ENCODE assay signal across 21 cellular contexts in genomic region chr12:117262749-117263148, GRCh38.
DNase-seq lines count a peak whose midpoint lies in the region; ATAC-seq, FAIRE-seq and TF ChIP-seq lines count a peak whose summit lies in the region.
"Had no signal": no experiment of that assay in that cellular context is flagged by ENCODE, and none has a peak within 500 bp of the region (broad histone marks: within the 10 kb centered on the region; RNA-seq: fewer than 3 reads in every experiment).

No MANE protein-coding gene starts in this region.

- H3F3A ChIP-seq in SK-N-SH (replicated peaks; ENCODE audit: insufficient read depth): no peaks in the 10 kb centered on the region

- no peaks in the 10 kb centered on the region for H3K9me3 Mint-ChIP-seq in type B pancreatic cell
- H3K9me3 Mint-ChIP-seq: CD8-positive, alpha-beta T cell had no signal

- TF ChIP-seq POLR2A in A549 (IDR thresholded peaks at IDR 0.05; ENCODE audit: low read length): no peak
- no peak for TF ChIP-seq POLR2A in K562 (conservative IDR thresholded peaks at IDR 0.05)

- intact Hi-C loops in K562 (cut with micrococcal nuclease): no loop called here

- H3K36me3 ChIP-seq in K562 (ENCODE audit: control insufficient read depth, insufficient read depth, low read length): no peaks in the 10 kb centered on the region
- no peaks in the 10 kb centered on the region for H3K36me3 ChIP-seq in SK-N-SH (replicated peaks in 1 of 2; ENCODE audit: control insufficient read depth in 1 of 2, insufficient read depth in 2 of 2, low read length in 1 of 2)
- H3K36me3 ChIP-seq: BLaER1 treated with 17β-estradiol and CSF1 and Interleukin-3, amounts not matched to agents 10 nM and 100 nM had no signal

- H2AFZ ChIP-seq in K562 (ENCODE audit: low read depth, low read length) (no peak overlapping the region), SK-N-SH (ENCODE audit: low read depth) (no peak overlapping the region)

- no peak for TF ChIP-seq EP300 in A549 (IDR thresholded peaks at IDR 0.05)
- no peak for TF ChIP-seq EP300 in K562 (IDR thresholded peaks at IDR 0.05; ENCODE audit: low read length)
- TF ChIP-seq EP300 in SK-N-SH (IDR thresholded peaks at IDR 0.05; ENCODE audit: borderline replicate concordance in 1 of 2, low read depth in 1 of 2, low read length in 1 of 2): no peak

- no peak overlapping the region for H3K4me3 Mint-ChIP-seq in type B pancreatic cell
- H3K4me3 Mint-ChIP-seq: B cell; CD4-positive, alpha-beta T cell; CD8-positive, alpha-beta T cell had no signal

- H3K79me2 ChIP-seq in K562 (ENCODE audit: control insufficient read depth, insufficient read depth, low read length) (no peaks in the 10 kb centered on the region), SK-N-SH (ENCODE audit: insufficient read depth) (no peaks in the 10 kb centered on the region)

- CTCF ChIA-PET in A549 (lab: Yijun Ruan, JAX): interaction anchor here (0.6 to 3.1 kb wide), 5 partner anchors 27 to 612 kb away, joined by 3 to 11 read pairs (median 3); no protein-coding TSS in a partner anchor
- CTCF ChIA-PET in K562 (lab: Yijun Ruan, JAX; ENCODE audit: low intra/inter-chr PET ratio): no interaction called here
- CTCF ChIA-PET in SK-N-SH (lab: Yijun Ruan, JAX): interaction anchor here (1.4 to 2.2 kb wide), 3 partner anchors 26 to 587 kb away, joined by 5 to 7 read pairs (median 5); no protein-coding TSS in a partner anchor

- in situ Hi-C loops in K562 (cut with MboI): no loop called here

- H4K20me1 ChIP-seq in K562 (replicated peaks; ENCODE audit: control insufficient read depth, insufficient read depth, low read length) (0 out of 2 replicates have a peak, but pooled peaks cover 5% of the 10 kb centered on the region), SK-N-SH (ENCODE audit: insufficient read depth) (no peaks in the 10 kb centered on the region)
- H4K20me1 ChIP-seq: BLaER1 treated with 17β-estradiol and CSF1 and Interleukin-3, amounts not matched to agents 10 nM and 100 nM had no signal

- H3K4me1 ChIP-seq in A549: no peaks in the 10 kb centered on the region
- no peaks in the 10 kb centered on the region for H3K4me1 ChIP-seq in K562 (replicated peaks in 1 of 2; ENCODE audit: control insufficient read depth in 2 of 2, insufficient read depth in 2 of 2, low read length in 2 of 2)
- no peaks in the 10 kb centered on the region for H3K4me1 ChIP-seq in SK-N-SH (ENCODE audit: control insufficient read depth in 1 of 2, insufficient read depth in 2 of 2, low read depth in 1 of 2, low read length in 1 of 2)
- H3K4me1 ChIP-seq: BLaER1 treated with 17β-estradiol and CSF1 and Interleukin-3, amounts not matched to agents 10 nM and 100 nM; Caco-2 had no signal

- ATAC-seq in A549: no peak
- no peak for ATAC-seq in K562
- ATAC-seq: CD8-positive, alpha-beta T cell had no signal

- H3K27me3 ChIP-seq in K562 (ENCODE audit: control insufficient read depth in 2 of 2, insufficient read depth in 2 of 2, low read length in 2 of 2): peaks cover 16 to 36% of the 10 kb centered on the region in 2 experiments; a peak in 4 of 5 replicates
- no peaks in the 10 kb centered on the region for H3K27me3 ChIP-seq in SK-N-SH (ENCODE audit: insufficient read depth)
- H3K27me3 ChIP-seq: BLaER1 treated with 17β-estradiol and CSF1 and Interleukin-3, amounts not matched to agents 10 nM and 100 nM had no signal

- peaks cover 32% of the 10 kb centered on the region for H3K27me3 Mint-ChIP-seq in type B pancreatic cell

- TF ChIP-seq CTCF in A549 (IDR thresholded peaks at IDR 0.05): no peak
- TF ChIP-seq CTCF in K562 (IDR thresholded peaks at IDR 0.05 in 2 of 3, conservative IDR thresholded peaks at IDR 0.05 in 1 of 3; ENCODE audit: insufficient read depth in 2 of 3, low read depth in 1 of 3, low read length in 3 of 3): no peak
- TF ChIP-seq CTCF in type B pancreatic cell (conservative IDR thresholded peaks at IDR 0.05): no peak
- no peak for TF ChIP-seq CTCF in SK-N-SH (IDR thresholded peaks at IDR 0.05)

- H3K27ac ChIP-seq in A549 (no peak overlapping the region), K562 (ENCODE audit: extremely low read depth, low read depth, low read length) (no peak overlapping the region), SK-N-SH (ENCODE audit: low read depth in 2 of 2, low read length in 1 of 2) (no peak overlapping the region)
- H3K27ac ChIP-seq: BLaER1 treated with 17β-estradiol and CSF1 and Interleukin-3, amounts not matched to agents 10 nM and 100 nM; C4-2B had no signal

- H3K9ac ChIP-seq in K562 (ENCODE audit: insufficient read depth in 1 of 2, low read depth in 2 of 2, low read length in 2 of 2): no peak overlapping the region
- no peak overlapping the region for H3K9ac ChIP-seq in SK-N-SH
- H3K9ac ChIP-seq: BLaER1 treated with 17β-estradiol and CSF1 and Interleukin-3, amounts not matched to agents 10 nM and 100 nM had no signal

- POLR2A ChIA-PET in A549 (lab: Yijun Ruan, JAX) (no interaction called here), K562 (lab: Yijun Ruan, JAX) (interaction anchor here (0.8 kb wide), 1 partner anchor 9 kb away, joined by 4 read pairs; no protein-coding TSS in a partner anchor), SK-N-SH (lab: Yijun Ruan, JAX) (no interaction called here)

- no peaks in the 10 kb centered on the region for H3K4me1 Mint-ChIP-seq in type B pancreatic cell (ENCODE audit: unreplicated experiment)
- H3K4me1 Mint-ChIP-seq: B cell had no signal

- H3K4me3 ChIP-seq in A549 (no peak overlapping the region), K562 (no peak overlapping the region), SK-N-SH (ENCODE audit: low read depth in 2 of 2, low read length in 1 of 2) (no peak overlapping the region)
- H3K4me3 ChIP-seq: BLaER1 treated with 17β-estradiol and CSF1 and Interleukin-3, amounts not matched to agents 10 nM and 100 nM had no signal

- WGBS in A549 (ENCODE audit: missing lambda C conversion rate): 26% methylated on average over 3 of the region's 3 CpGs
- 4% methylated on average over 3 of the region's 3 CpGs for WGBS in K562 (ENCODE audit: insufficient coverage, low coverage, missing lambda C conversion rate)
- 24% methylated on average over 3 of the region's 3 CpGs for WGBS in SK-N-SH (ENCODE audit: low lambda C conversion rate)

- no peak for FAIRE-seq in A549 (lab: Jason Lieb, UNC)
- FAIRE-seq in K562 (lab: Jason Lieb, UNC): no peak
- FAIRE-seq: A204.1, D721Med, G401.6, GM12891, GM19239 had no signal

- BruUV-seq in K562 (replicated peaks; lab: Mats Ljungman, UMichigan): no TSS peak

- no peaks in the 10 kb centered on the region for H3K9me2 ChIP-seq in SK-N-SH

- no peak for TF ChIP-seq RAD21 in A549 (conservative IDR thresholded peaks at IDR 0.05 in 1 of 2, IDR thresholded peaks at IDR 0.05 in 1 of 2)
- TF ChIP-seq RAD21 in K562 (CRISPR knock-in tag; conservative IDR thresholded peaks at IDR 0.05 in 1 of 2, IDR thresholded peaks at IDR 0.05 in 1 of 2): no peak
- no peak for TF ChIP-seq RAD21 in SK-N-SH (IDR thresholded peaks at IDR 0.05; ENCODE audit: low read length)

- H3K9me1 ChIP-seq in K562 (ENCODE audit: control insufficient read depth, insufficient read depth, low read length): no peaks in the 10 kb centered on the region

- H3K36me3 Mint-ChIP-seq in type B pancreatic cell: no peaks in the 10 kb centered on the region
- H3K36me3 Mint-ChIP-seq: CD8-positive, alpha-beta T cell had no signal

- no peak overlapping the region for H3K4me2 ChIP-seq in A549
- no peak overlapping the region for H3K4me2 ChIP-seq in K562 (ENCODE audit: insufficient read depth, low read length)
- no peak overlapping the region for H3K4me2 ChIP-seq in SK-N-SH
- H3K4me2 ChIP-seq: BLaER1 treated with 17β-estradiol and CSF1 and Interleukin-3, amounts not matched to agents 10 nM and 100 nM had no signal

- no peaks in the 10 kb centered on the region for H3K9me3 ChIP-seq in A549
- H3K9me3 ChIP-seq in K562 (replicated peaks; ENCODE audit: control insufficient read depth, insufficient read depth, low read depth, low read length): no peaks in the 10 kb centered on the region
- H3K9me3 ChIP-seq in SK-N-SH: no peaks in the 10 kb centered on the region
- H3K9me3 ChIP-seq: BLaER1 treated with 17β-estradiol and CSF1 and Interleukin-3, amounts not matched to agents 10 nM and 100 nM; Caco-2 had no signal

- no peak for DNase-seq in A549 (ENCODE audit: low read depth in 1 of 2, low spot score in 1 of 2)
- no peak for DNase-seq in K562 (ENCODE audit: extremely low read depth in 1 of 4, low spot score in 3 of 4)
- DNase-seq in type B pancreatic cell (ENCODE audit: extremely low spot score, unreplicated experiment): no peak
- no peak for DNase-seq in NCI-H82 treated with DMSO at 0.1 percent for 48 hours (lab: John Stamatoyannopoulos, UW; ENCODE audit: unreplicated experiment)
- no peak for DNase-seq in SK-N-SH
- DNase-seq: 8988T; AML-193; Caco-2; Calu3; CD4-positive, alpha-beta T cell; CD8-positive, alpha-beta T cell; DMS79 treated with DMSO at 0.1 percent for 48 hours; GF-D8 had no signal

- H3K27ac Mint-ChIP-seq in type B pancreatic cell: peak overlapping the region; percentile 52
- H3K27ac Mint-ChIP-seq: B cell; CD4-positive, alpha-beta T cell; CD8-positive, alpha-beta T cell had no signal

TF ChIP-seq in A549, 52 proteins besides CTCF, POLR2A, EP300 and RAD21:
- no peak for TF ChIP-seq BHLHE40 (IDR thresholded peaks at IDR 0.05; ENCODE audit: low read depth, low read length)
- no peak for TF ChIP-seq SMC3 (IDR thresholded peaks at IDR 0.05)
- peak; percentile 64 for TF ChIP-seq ZFP36 (IDR thresholded peaks at IDR 0.05; ENCODE audit: borderline replicate concordance, partially characterized antibody)

TF ChIP-seq in K562, 482 proteins besides CTCF, POLR2A, EP300 and RAD21 (continues in another document):
- no peak for TF ChIP-seq ZNF277 (CRISPR knock-in tag; IDR thresholded peaks at IDR 0.05; ENCODE audit: borderline replicate concordance)

TF ChIP-seq in SK-N-SH, 30 proteins besides CTCF, POLR2A, EP300 and RAD21 (continues in another document):
- TF ChIP-seq IRF3 (IDR thresholded peaks at IDR 0.05; ENCODE audit: low read depth, low read length) (no peak), FOSL2 (IDR thresholded peaks at IDR 0.05; ENCODE audit: borderline replicate concordance, low read depth) (no peak), RCOR1 (IDR thresholded peaks at IDR 0.05; ENCODE audit: low read length) (no peak)

Comparison
In these comparisons a context has a peak if more than half of its experiments do, and no peak if none do; other contexts are left out.
1. Of the 35 proteins assayed by ChIP-seq in both K562 and A549: peak only in K562: none; only in A549: none; in both: ZFP36; in neither: 34.